ENCODE assay signal across 16 cellular contexts in the genomic region with DNA sequence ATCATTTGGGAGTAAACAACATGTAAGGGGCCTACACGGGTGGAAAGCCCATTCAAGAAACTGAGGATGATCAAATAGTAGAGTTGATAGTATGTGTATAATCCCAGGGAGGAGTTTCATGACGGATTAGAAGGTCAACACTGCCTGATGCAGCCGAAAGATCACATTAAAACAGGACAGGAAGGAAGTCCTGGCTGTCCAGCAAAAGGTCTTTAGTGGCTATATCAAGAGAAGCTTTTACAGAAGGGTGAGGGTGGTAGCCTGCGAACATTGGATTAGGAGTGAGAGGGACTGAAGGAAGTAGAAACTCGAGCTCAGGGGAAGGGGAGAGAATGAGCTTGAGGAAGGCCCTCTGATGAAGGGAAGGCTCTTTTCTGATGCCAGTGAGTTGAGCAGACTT.
"Had no signal": no experiment of that assay in that cellular context is flagged by ENCODE, and none has a peak within 500 bp of the region (broad histone marks: within the 10 kb centered on the region; RNA-seq: fewer than 3 reads in every experiment).

No MANE protein-coding gene starts in this region.

- H3K4me1 ChIP-seq: right atrium auricular region, SJCRH30, transverse colon had no signal

- H3K36me3 Mint-ChIP-seq: activated naive CD8-positive, alpha-beta T cell; stimulated activated effector memory CD8-positive, alpha-beta T cell treated with anti-CD3 and anti-CD28 coated beads, Interleukin-12 subunit alpha, Interleukin-12 subunit beta, amount 100 ng/mL, for 72 hours had no signal

- H3K4me3 Mint-ChIP-seq: activated CD4-positive, alpha-beta T cell treated with anti-CD3 and anti-CD28 coated beads for 36 hours; activated naive CD8-positive, alpha-beta T cell; activated T-cell treated with anti-CD3 and anti-CD28 coated beads, Interleukin-2, amount 50 U/mL, for 4 hours; stimulated activated effector memory CD8-positive, alpha-beta T cell treated with anti-CD3 and anti-CD28 coated beads, Interleukin-12 subunit alpha, Interleukin-12 subunit beta, amount 100 ng/mL, for 72 hours had no signal

- H3K9me3 Mint-ChIP-seq: activated T-cell treated with anti-CD3 and anti-CD28 coated beads, Interleukin-2, amount 50 U/mL, for 4 hours; stimulated activated effector memory CD8-positive, alpha-beta T cell treated with anti-CD3 and anti-CD28 coated beads, Interleukin-12 subunit alpha, Interleukin-12 subunit beta, amount 100 ng/mL, for 72 hours; T-helper 2 cell treated with Interferon-gamma antibody and Interleukin-4, amounts not matched to agents 5 μg/mL and 100 μg/mL, for 36 hours had no signal

- H3K36me3 ChIP-seq: right atrium auricular region, SJCRH30, transverse colon, WERI-Rb-1 had no signal

- H3K27ac Mint-ChIP-seq: activated CD4-positive, alpha-beta T cell treated with anti-CD3 and anti-CD28 coated beads for 36 hours; activated naive CD8-positive, alpha-beta T cell; stimulated activated effector memory CD8-positive, alpha-beta T cell treated with anti-CD3 and anti-CD28 coated beads, Interleukin-12 subunit alpha, Interleukin-12 subunit beta, amount 100 ng/mL, for 72 hours; T-helper 2 cell treated with Interferon-gamma antibody and Interleukin-4, amounts not matched to agents 5 μg/mL and 100 μg/mL, for 36 hours had no signal

- H3K27me3 ChIP-seq: hepatocyte, right atrium auricular region, SJCRH30, transverse colon had no signal

- H3K4me3 ChIP-seq: hepatocyte, right atrium auricular region, SJCRH30, skin epidermis, transverse colon had no signal

- DNase-seq: activated CD4-positive, alpha-beta T cell treated with anti-CD3 and anti-CD28 coated beads for 36 hours; activated effector memory CD4-positive, alpha-beta T cell treated with anti-CD3 and anti-CD28 coated beads, Interleukin-2, amount 50 U/mL, for 16 hours; activated T-cell treated with anti-CD3 and anti-CD28 coated beads, Interleukin-2, amount 50 U/mL, for 4 hours; anterior cingulate cortex; posterior cingulate gyrus; SJCRH30; substantia nigra; SW 1271; transverse colon; WERI-Rb-1 had no signal

- H3K27ac ChIP-seq: hepatocyte, right atrium auricular region, SJCRH30, transverse colon, WERI-Rb-1 had no signal

- H3K9me3 ChIP-seq: right atrium auricular region, SJCRH30, transverse colon had no signal

- H3K27me3 Mint-ChIP-seq: activated CD4-positive, alpha-beta T cell treated with anti-CD3 and anti-CD28 coated beads for 36 hours had no signal
